1 cellular context compared by ENCODE assay signal in genomic region chr10:6088721-6089333, GRCh38.
TF ChIP-seq lines count a peak whose summit lies in the region.

A gene with protein sequence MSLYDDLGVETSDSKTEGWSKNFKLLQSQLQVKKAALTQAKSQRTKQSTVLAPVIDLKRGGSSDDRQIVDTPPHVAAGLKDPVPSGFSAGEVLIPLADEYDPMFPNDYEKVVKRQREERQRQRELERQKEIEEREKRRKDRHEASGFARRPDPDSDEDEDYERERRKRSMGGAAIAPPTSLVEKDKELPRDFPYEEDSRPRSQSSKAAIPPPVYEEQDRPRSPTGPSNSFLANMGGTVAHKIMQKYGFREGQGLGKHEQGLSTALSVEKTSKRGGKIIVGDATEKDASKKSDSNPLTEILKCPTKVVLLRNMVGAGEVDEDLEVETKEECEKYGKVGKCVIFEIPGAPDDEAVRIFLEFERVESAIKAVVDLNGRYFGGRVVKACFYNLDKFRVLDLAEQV (plus strand): TSS chr10:6089034. CDS start chr10:6097066, 8,032 bp downstream.

TF ChIP-seq in IMR-90, 13 proteins besides CTCF, POLR2A, EP300 and RAD21 (continued from another document):
- TF ChIP-seq, protein P1, sequence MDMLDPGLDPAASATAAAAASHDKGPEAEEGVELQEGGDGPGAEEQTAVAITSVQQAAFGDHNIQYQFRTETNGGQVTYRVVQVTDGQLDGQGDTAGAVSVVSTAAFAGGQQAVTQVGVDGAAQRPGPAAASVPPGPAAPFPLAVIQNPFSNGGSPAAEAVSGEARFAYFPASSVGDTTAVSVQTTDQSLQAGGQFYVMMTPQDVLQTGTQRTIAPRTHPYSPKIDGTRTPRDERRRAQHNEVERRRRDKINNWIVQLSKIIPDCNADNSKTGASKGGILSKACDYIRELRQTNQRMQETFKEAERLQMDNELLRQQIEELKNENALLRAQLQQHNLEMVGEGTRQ (IDR thresholded peaks at IDR 0.05; ENCODE audit: low read depth, low read length) = no peak
- TF ChIP-seq MAZ (IDR thresholded peaks at IDR 0.05; ENCODE audit: borderline replicate concordance, low read depth, low read length) (peak; percentile 90), MAFK (IDR thresholded peaks at IDR 0.05; ENCODE audit: low read depth, low read length) (peak; percentile 20; the same call in 1 of the 2 replicates), MXI1 (IDR thresholded peaks at IDR 0.05; ENCODE audit: borderline replicate concordance, low read depth, low read length) (no peak; the same call in 1 of the 2 replicates), CEBPB (IDR thresholded peaks at IDR 0.05; ENCODE audit: low read depth, low read length) (no peak), NFE2L2 (IDR thresholded peaks at IDR 0.05; ENCODE audit: low read depth, low read length) (no peak), SMC3 (IDR thresholded peaks at IDR 0.05; ENCODE audit: low read depth, low read length) (peak; percentile 70), FOS (IDR thresholded peaks at IDR 0.05; ENCODE audit: low read depth, low read length) (0 out of 2 replicates have a peak, but pooled peaks have one; percentile 25), BHLHE40 (IDR thresholded peaks at IDR 0.05; ENCODE audit: low read depth, low read length) (no peak; the same call in 1 of the 2 replicates), CHD1 (IDR thresholded peaks at IDR 0.05; ENCODE audit: low read depth, low read length) (no peak; the same call in 1 of the 2 replicates)
